In the genomic region with DNA sequence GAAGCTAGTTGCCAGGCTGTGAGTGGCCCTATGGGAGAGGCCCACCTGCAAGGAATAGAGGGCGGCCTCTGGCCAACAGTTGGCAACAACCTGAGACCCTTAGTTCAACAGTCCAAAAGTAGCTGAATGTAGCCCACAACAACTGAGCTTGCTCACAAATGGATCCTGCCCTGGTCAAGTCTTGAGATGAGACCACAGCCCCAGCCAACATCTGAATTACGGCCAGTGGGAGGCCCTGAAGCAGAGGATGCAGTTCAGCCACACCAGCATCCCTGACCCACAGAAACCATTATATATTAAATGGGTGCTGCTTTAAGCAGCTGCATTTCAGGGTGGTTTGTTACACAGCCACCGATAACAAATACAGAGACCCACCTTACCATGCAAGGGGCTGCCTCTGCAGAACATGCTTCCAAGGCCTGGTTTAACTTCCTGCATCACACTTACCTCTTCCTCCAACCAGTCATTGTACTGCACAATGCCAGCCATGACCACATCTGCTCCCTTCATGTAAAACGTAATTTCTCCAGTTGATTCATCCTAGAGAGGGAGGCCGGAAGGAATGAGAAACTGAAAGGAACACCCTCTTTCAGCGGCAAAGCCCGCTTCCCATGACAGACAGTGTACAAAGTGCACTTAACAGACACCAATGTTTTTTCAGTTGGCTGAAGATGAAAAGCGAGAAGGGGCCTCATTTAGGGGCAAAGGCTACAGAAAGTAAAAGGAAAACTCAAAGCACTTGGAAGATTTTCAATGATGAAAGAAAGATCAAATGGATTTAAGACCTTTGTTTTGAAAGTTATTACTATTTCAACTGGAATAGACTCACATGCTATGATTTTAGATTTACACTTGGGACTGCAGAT, we compare ENCODE assay signal across 1 cellular context.
TF ChIP-seq lines count a peak whose summit lies in the region.

No MANE protein-coding gene starts in this region.

TF ChIP-seq in HepG2, 621 proteins besides CTCF, POLR2A, EP300 and RAD21 (continued from another document and continues in another):
- TF ChIP-seq, protein P1, sequence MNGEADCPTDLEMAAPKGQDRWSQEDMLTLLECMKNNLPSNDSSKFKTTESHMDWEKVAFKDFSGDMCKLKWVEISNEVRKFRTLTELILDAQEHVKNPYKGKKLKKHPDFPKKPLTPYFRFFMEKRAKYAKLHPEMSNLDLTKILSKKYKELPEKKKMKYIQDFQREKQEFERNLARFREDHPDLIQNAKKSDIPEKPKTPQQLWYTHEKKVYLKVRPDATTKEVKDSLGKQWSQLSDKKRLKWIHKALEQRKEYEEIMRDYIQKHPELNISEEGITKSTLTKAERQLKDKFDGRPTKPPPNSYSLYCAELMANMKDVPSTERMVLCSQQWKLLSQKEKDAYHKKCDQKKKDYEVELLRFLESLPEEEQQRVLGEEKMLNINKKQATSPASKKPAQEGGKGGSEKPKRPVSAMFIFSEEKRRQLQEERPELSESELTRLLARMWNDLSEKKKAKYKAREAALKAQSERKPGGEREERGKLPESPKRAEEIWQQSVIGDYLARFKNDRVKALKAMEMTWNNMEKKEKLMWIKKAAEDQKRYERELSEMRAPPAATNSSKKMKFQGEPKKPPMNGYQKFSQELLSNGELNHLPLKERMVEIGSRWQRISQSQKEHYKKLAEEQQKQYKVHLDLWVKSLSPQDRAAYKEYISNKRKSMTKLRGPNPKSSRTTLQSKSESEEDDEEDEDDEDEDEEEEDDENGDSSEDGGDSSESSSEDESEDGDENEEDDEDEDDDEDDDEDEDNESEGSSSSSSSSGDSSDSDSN (CRISPR knock-in tag; IDR thresholded peaks at IDR 0.05) = 0 out of 2 replicates have a peak, but pooled peaks have one; percentile 22
- no peak for TF ChIP-seq SIN3B (IDR thresholded peaks at IDR 0.05; ENCODE audit: low read length)
- TF ChIP-seq, protein P2, sequence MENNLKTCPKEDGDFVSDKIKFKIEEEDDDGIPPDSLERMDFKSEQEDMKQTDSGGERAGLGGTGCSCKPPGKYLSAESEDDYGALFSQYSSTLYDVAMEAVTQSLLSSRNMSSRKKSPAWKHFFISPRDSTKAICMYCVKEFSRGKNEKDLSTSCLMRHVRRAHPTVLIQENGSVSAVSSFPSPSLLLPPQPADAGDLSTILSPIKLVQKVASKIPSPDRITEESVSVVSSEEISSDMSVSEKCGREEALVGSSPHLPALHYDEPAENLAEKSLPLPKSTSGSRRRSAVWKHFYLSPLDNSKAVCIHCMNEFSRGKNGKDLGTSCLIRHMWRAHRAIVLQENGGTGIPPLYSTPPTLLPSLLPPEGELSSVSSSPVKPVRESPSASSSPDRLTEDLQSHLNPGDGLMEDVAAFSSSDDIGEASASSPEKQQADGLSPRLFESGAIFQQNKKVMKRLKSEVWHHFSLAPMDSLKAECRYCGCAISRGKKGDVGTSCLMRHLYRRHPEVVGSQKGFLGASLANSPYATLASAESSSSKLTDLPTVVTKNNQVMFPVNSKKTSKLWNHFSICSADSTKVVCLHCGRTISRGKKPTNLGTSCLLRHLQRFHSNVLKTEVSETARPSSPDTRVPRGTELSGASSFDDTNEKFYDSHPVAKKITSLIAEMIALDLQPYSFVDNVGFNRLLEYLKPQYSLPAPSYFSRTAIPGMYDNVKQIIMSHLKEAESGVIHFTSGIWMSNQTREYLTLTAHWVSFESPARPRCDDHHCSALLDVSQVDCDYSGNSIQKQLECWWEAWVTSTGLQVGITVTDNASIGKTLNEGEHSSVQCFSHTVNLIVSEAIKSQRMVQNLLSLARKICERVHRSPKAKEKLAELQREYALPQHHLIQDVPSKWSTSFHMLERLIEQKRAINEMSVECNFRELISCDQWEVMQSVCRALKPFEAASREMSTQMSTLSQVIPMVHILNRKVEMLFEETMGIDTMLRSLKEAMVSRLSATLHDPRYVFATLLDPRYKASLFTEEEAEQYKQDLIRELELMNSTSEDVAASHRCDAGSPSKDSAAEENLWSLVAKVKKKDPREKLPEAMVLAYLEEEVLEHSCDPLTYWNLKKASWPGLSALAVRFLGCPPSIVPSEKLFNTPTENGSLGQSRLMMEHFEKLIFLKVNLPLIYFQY (CRISPR knock-in tag; IDR thresholded peaks at IDR 0.05; ENCODE audit: borderline replicate concordance) = no peak
- 0 out of 2 replicates have a peak, but pooled peaks have one; percentile 17 for TF ChIP-seq ZNF747 (CRISPR knock-in tag; IDR thresholded peaks at IDR 0.05; ENCODE audit: borderline replicate concordance)
- TF ChIP-seq NBN (conservative IDR thresholded peaks at IDR 0.05) = no peak
- TF ChIP-seq, protein P3, sequence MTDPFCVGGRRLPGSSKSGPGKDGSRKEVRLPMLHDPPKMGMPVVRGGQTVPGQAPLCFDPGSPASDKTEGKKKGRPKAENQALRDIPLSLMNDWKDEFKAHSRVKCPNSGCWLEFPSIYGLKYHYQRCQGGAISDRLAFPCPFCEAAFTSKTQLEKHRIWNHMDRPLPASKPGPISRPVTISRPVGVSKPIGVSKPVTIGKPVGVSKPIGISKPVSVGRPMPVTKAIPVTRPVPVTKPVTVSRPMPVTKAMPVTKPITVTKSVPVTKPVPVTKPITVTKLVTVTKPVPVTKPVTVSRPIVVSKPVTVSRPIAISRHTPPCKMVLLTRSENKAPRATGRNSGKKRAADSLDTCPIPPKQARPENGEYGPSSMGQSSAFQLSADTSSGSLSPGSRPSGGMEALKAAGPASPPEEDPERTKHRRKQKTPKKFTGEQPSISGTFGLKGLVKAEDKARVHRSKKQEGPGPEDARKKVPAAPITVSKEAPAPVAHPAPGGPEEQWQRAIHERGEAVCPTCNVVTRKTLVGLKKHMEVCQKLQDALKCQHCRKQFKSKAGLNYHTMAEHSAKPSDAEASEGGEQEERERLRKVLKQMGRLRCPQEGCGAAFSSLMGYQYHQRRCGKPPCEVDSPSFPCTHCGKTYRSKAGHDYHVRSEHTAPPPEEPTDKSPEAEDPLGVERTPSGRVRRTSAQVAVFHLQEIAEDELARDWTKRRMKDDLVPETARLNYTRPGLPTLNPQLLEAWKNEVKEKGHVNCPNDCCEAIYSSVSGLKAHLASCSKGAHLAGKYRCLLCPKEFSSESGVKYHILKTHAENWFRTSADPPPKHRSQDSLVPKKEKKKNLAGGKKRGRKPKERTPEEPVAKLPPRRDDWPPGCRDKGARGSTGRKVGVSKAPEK (CRISPR knock-in tag; IDR thresholded peaks at IDR 0.05; ENCODE audit: borderline replicate concordance) = no peak
- no peak; the same call in 1 of the 2 replicates for TF ChIP-seq ZMYM4 (CRISPR knock-in tag; IDR thresholded peaks at IDR 0.05)
- TF ChIP-seq ZNF660 (CRISPR knock-in tag; IDR thresholded peaks at IDR 0.05; ENCODE audit: borderline replicate concordance, low read depth) = no peak
- TF ChIP-seq ZNF121 (CRISPR knock-in tag; IDR thresholded peaks at IDR 0.05) = no peak
- TF ChIP-seq, protein P4, sequence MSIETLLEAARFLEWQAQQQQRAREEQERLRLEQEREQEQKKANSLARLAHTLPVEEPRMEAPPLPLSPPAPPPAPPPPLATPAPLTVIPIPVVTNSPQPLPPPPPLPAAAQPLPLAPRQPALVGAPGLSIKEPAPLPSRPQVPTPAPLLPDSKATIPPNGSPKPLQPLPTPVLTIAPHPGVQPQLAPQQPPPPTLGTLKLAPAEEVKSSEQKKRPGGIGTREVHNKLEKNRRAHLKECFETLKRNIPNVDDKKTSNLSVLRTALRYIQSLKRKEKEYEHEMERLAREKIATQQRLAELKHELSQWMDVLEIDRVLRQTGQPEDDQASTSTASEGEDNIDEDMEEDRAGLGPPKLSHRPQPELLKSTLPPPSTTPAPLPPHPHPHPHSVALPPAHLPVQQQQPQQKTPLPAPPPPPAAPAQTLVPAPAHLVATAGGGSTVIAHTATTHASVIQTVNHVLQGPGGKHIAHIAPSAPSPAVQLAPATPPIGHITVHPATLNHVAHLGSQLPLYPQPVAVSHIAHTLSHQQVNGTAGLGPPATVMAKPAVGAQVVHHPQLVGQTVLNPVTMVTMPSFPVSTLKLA (IDR thresholded peaks at IDR 0.05) = no peak
- no peak for TF ChIP-seq SETDB1 (CRISPR knock-in tag; IDR thresholded peaks at IDR 0.05; ENCODE audit: borderline replicate concordance)
- TF ChIP-seq, protein P5, sequence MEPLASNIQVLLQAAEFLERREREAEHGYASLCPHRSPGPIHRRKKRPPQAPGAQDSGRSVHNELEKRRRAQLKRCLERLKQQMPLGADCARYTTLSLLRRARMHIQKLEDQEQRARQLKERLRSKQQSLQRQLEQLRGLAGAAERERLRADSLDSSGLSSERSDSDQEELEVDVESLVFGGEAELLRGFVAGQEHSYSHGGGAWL (CRISPR knock-in tag; IDR thresholded peaks at IDR 0.05) = no peak
- TF ChIP-seq CREM (IDR thresholded peaks at IDR 0.05) = peak; percentile 82
- no peak for TF ChIP-seq CREM (CRISPR knock-in tag; IDR thresholded peaks at IDR 0.05)
- TF ChIP-seq, protein P6, sequence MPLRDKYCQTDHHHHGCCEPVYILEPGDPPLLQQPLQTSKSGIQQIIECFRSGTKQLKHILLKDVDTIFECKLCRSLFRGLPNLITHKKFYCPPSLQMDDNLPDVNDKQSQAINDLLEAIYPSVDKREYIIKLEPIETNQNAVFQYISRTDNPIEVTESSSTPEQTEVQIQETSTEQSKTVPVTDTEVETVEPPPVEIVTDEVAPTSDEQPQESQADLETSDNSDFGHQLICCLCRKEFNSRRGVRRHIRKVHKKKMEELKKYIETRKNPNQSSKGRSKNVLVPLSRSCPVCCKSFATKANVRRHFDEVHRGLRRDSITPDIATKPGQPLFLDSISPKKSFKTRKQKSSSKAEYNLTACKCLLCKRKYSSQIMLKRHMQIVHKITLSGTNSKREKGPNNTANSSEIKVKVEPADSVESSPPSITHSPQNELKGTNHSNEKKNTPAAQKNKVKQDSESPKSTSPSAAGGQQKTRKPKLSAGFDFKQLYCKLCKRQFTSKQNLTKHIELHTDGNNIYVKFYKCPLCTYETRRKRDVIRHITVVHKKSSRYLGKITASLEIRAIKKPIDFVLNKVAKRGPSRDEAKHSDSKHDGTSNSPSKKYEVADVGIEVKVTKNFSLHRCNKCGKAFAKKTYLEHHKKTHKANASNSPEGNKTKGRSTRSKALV (CRISPR knock-in tag; IDR thresholded peaks at IDR 0.05) = no peak
- TF ChIP-seq NRL (CRISPR knock-in tag; IDR thresholded peaks at IDR 0.05; ENCODE audit: borderline replicate concordance) = no peak
- peak; percentile 96 for TF ChIP-seq IRF2 (CRISPR knock-in tag; IDR thresholded peaks at IDR 0.05)
- TF ChIP-seq, protein P7, sequence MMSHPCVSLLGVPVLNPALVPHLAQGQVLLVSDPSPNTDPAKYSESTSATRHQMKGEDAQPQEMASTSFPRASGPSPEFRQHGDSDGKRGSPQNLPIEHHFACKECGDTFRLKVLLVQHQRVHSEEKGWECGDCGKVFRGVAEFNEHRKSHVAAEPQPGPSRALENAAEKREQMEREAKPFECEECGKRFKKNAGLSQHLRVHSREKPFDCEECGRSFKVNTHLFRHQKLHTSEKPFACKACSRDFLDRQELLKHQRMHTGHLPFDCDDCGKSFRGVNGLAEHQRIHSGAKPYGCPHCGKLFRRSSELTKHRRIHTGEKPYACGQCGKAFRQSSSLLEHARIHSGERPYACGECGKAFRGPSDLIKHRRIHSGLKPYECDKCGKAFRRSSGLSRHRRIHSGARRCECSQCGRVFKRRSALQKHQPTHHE (CRISPR knock-in tag; IDR thresholded peaks at IDR 0.05; ENCODE audit: borderline replicate concordance) = no peak
- TF ChIP-seq, protein P8, sequence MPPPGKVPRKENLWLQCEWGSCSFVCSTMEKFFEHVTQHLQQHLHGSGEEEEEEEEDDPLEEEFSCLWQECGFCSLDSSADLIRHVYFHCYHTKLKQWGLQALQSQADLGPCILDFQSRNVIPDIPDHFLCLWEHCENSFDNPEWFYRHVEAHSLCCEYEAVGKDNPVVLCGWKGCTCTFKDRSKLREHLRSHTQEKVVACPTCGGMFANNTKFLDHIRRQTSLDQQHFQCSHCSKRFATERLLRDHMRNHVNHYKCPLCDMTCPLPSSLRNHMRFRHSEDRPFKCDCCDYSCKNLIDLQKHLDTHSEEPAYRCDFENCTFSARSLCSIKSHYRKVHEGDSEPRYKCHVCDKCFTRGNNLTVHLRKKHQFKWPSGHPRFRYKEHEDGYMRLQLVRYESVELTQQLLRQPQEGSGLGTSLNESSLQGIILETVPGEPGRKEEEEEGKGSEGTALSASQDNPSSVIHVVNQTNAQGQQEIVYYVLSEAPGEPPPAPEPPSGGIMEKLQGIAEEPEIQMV (CRISPR knock-in tag; IDR thresholded peaks at IDR 0.05; ENCODE audit: low read depth) = no peak
- no peak for TF ChIP-seq PRMT3 (CRISPR knock-in tag; IDR thresholded peaks at IDR 0.05; ENCODE audit: borderline replicate concordance, low read depth)
- TF ChIP-seq ZSCAN31 (CRISPR knock-in tag; IDR thresholded peaks at IDR 0.05; ENCODE audit: low read depth) = no peak
- TF ChIP-seq SP5 (CRISPR knock-in tag; IDR thresholded peaks at IDR 0.05; ENCODE audit: borderline replicate concordance, low read depth) = no peak
- TF ChIP-seq, protein P9, sequence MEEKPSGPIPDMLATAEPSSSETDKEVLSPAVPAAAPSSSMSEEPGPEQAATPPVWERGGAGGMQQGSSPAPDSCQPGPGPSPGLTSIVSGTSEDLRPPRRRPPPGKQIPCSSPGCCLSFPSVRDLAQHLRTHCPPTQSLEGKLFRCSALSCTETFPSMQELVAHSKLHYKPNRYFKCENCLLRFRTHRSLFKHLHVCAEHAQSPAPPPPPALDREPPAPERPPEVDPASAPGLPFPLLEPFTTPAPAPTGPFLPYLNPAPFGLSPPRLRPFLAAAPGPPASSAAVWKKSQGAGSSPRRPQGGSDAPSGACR (CRISPR knock-in tag; IDR thresholded peaks at IDR 0.05) = no peak
- TF ChIP-seq TEAD3 (CRISPR knock-in tag; optimal IDR thresholded peaks at IDR 0.05; ENCODE audit: borderline replicate concordance) = no peak
- TF ChIP-seq JDP2 (CRISPR knock-in tag; IDR thresholded peaks at IDR 0.05; ENCODE audit: borderline replicate concordance) = no peak
- no peak for TF ChIP-seq SRF (IDR thresholded peaks at IDR 0.05; ENCODE audit: low read depth, low read length)
- TF ChIP-seq NFIC (IDR thresholded peaks at IDR 0.05; ENCODE audit: low read length) = 0 out of 2 replicates have a peak, but pooled peaks have one; percentile 49
- no peak; the same call in 1 of the 2 replicates for TF ChIP-seq NR2F2 (IDR thresholded peaks at IDR 0.05; ENCODE audit: borderline replicate concordance, low read depth)
- TF ChIP-seq CBX5 (CRISPR knock-in tag; IDR thresholded peaks at IDR 0.05; ENCODE audit: borderline replicate concordance) = no peak
- TF ChIP-seq, protein P10, sequence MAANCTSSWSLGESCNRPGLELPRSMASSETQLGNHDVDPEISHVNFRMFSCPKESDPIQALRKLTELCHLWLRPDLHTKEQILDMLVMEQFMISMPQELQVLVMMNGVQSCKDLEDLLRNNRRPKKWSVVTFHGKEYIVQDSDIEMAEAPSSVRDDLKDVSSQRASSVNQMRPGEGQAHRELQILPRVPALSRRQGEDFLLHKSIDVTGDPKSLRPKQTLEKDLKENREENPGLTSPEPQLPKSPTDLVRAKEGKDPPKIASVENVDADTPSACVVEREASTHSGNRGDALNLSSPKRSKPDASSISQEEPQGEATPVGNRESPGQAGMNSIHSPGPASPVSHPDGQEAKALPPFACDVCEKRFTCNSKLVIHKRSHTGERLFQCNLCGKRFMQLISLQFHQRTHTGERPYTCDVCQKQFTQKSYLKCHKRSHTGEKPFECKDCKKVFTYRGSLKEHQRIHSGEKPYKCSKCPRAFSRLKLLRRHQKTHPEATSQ (CRISPR knock-in tag; IDR thresholded peaks at IDR 0.05; ENCODE audit: borderline replicate concordance) = no peak
- TF ChIP-seq MIER2 (CRISPR knock-in tag; IDR thresholded peaks at IDR 0.05) = no peak
- TF ChIP-seq SNAI1 (CRISPR knock-in tag; IDR thresholded peaks at IDR 0.05; ENCODE audit: borderline replicate concordance) = no peak
- no peak for TF ChIP-seq MTA1 (CRISPR knock-in tag; IDR thresholded peaks at IDR 0.05; ENCODE audit: borderline replicate concordance)
- no peak for TF ChIP-seq ZNF572 (CRISPR knock-in tag; IDR thresholded peaks at IDR 0.05)
- no peak for TF ChIP-seq SP4 (CRISPR knock-in tag; IDR thresholded peaks at IDR 0.05)
- TF ChIP-seq ZNF282 (IDR thresholded peaks at IDR 0.05; ENCODE audit: partially characterized antibody) = no peak
